Comparison of ENCODE assay signal across 16 cellular contexts in genomic region chr11:10938650-10939387, GRCh38.
DNase-seq lines count a peak whose midpoint lies in the region; ATAC-seq, FAIRE-seq and TF ChIP-seq lines count a peak whose summit lies in the region.
"Had no signal": no experiment of that assay in that cellular context is flagged by ENCODE, and none has a peak within 500 bp of the region (broad histone marks: within the 10 kb centered on the region; RNA-seq: fewer than 3 reads in every experiment).

No MANE protein-coding gene starts in this region.

- H3K4me3 ChIP-seq in GM23248 (no peak overlapping the region), bronchial epithelial cell (ENCODE audit: low read depth, low read length) (no peak overlapping the region), muscle layer of colon (ENCODE audit: low read depth in 1 of 2, low read length in 2 of 2) (no peak overlapping the region)

- 68 to 80% methylated on average over 5 of the region's 5 CpGs for WGBS in GM23248 (ENCODE audit: low coverage in 1 of 2, low lambda C conversion rate in 2 of 2, missing lambda C conversion rate in 2 of 2), 2 experiments

- no peak overlapping the region for H3K4me2 ChIP-seq in GM23248 (ENCODE audit: unreplicated experiment)

- H3K9me3 ChIP-seq in GM23248 (ENCODE audit: low read depth) (no peaks in the 10 kb centered on the region), muscle layer of colon (ENCODE audit: low read length) (no peaks in the 10 kb centered on the region)

- ATAC-seq in stimulated activated effector memory CD8-positive, alpha-beta T cell treated with anti-CD3 and anti-CD28 coated beads, Interleukin-12 subunit alpha, Interleukin-12 subunit beta, amount 100 ng/mL, for 72 hours, result no peak

- H3K9me3 Mint-ChIP-seq in stimulated activated effector memory CD8-positive, alpha-beta T cell treated with anti-CD3 and anti-CD28 coated beads, Interleukin-12 subunit alpha, Interleukin-12 subunit beta, amount 100 ng/mL, for 72 hours, result no peaks in the 10 kb centered on the region
- H3K9me3 Mint-ChIP-seq: CD4-positive, alpha-beta T cell; H9 had no signal

- H4K20me1 ChIP-seq in GM23248 (ENCODE audit: insufficient read depth), result no peaks in the 10 kb centered on the region

- H3K36me3 ChIP-seq in GM23248 (ENCODE audit: low read depth) (no peaks in the 10 kb centered on the region), bronchial epithelial cell (ENCODE audit: control insufficient read depth, insufficient read depth, low read length) (no peaks in the 10 kb centered on the region), muscle layer of colon (ENCODE audit: insufficient read depth, low read length) (no peaks in the 10 kb centered on the region)

- H3K4me1 Mint-ChIP-seq in stimulated activated effector memory CD8-positive, alpha-beta T cell treated with anti-CD3 and anti-CD28 coated beads, Interleukin-12 subunit alpha, Interleukin-12 subunit beta, amount 100 ng/mL, for 72 hours, result peaks cover 10% of the 10 kb centered on the region

- no peaks in the 10 kb centered on the region for H3K79me2 ChIP-seq in GM23248 (ENCODE audit: insufficient read depth)

- TF ChIP-seq CTCF in bronchial epithelial cell (IDR thresholded peaks at IDR 0.05; ENCODE audit: insufficient read depth, low read length, severe bottlenecking), result no peak

- FAIRE-seq in bronchial epithelial cell (lab: Jason Lieb, UNC), result peak; percentile 13
- FAIRE-seq: A204.1, GM18507 had no signal

- H3K27me3 ChIP-seq in GM23248 (replicated peaks; ENCODE audit: insufficient read depth) (no peaks in the 10 kb centered on the region), bronchial epithelial cell (ENCODE audit: control insufficient read depth, insufficient read depth, low read length) (no peaks in the 10 kb centered on the region), muscle layer of colon (ENCODE audit: control insufficient read depth in 1 of 2, insufficient read depth in 2 of 2, low read length in 2 of 2) (no peaks in the 10 kb centered on the region)

- in situ Hi-C loops in GM23248 (cut with MboI), result loop anchor here (10.0 kb wide), 1 partner anchor 846 kb away; no protein-coding TSS in a partner anchor

- H3K27ac ChIP-seq in GM23248 (no peak overlapping the region), muscle layer of colon (ENCODE audit: low read depth, low read length) (peak overlapping the region; percentile 8)

- H3K9me2 ChIP-seq in GM23248 (ENCODE audit: insufficient read depth), result no peaks in the 10 kb centered on the region

- peaks cover 6% of the 10 kb centered on the region for H3F3A ChIP-seq in GM23248 (ENCODE audit: insufficient read depth)

- H2AFZ ChIP-seq in GM23248, result no peak overlapping the region

- no peak overlapping the region for H3K4me3 Mint-ChIP-seq in stimulated activated effector memory CD8-positive, alpha-beta T cell treated with anti-CD3 and anti-CD28 coated beads, Interleukin-12 subunit alpha, Interleukin-12 subunit beta, amount 100 ng/mL, for 72 hours
- H3K4me3 Mint-ChIP-seq: B cell; CD4-positive, alpha-beta T cell; H9 had no signal

- H3K36me3 Mint-ChIP-seq in stimulated activated effector memory CD8-positive, alpha-beta T cell treated with anti-CD3 and anti-CD28 coated beads, Interleukin-12 subunit alpha, Interleukin-12 subunit beta, amount 100 ng/mL, for 72 hours, result no peaks in the 10 kb centered on the region

- H3K4me1 ChIP-seq in GM23248 (ENCODE audit: insufficient read depth) (peaks cover 23% of the 10 kb centered on the region), muscle layer of colon (ENCODE audit: insufficient read depth, low read length) (peaks cover 61% of the 10 kb centered on the region)

- H3K27ac Mint-ChIP-seq in stimulated activated effector memory CD8-positive, alpha-beta T cell treated with anti-CD3 and anti-CD28 coated beads, Interleukin-12 subunit alpha, Interleukin-12 subunit beta, amount 100 ng/mL, for 72 hours, result peak overlapping the region; percentile 36
- H3K27ac Mint-ChIP-seq: B cell; CD4-positive, alpha-beta T cell had no signal

- peak; percentile 27 for DNase-seq in GM23248
- no peak for DNase-seq in bronchial epithelial cell (ENCODE audit: low read depth)
- DNase-seq in stimulated activated effector memory CD8-positive, alpha-beta T cell treated with anti-CD3 and anti-CD28 coated beads, Interleukin-12 subunit alpha, Interleukin-12 subunit beta, amount 100 ng/mL, for 72 hours (ENCODE audit: low spot score in 2 of 2), result no peak
- no peak for DNase-seq in stimulated activated CD8-positive, alpha-beta memory T cell treated with anti-CD3 and anti-CD28 coated beads, Interleukin-4, amount 100 ng/mL, for 48 hours
- no peak for DNase-seq in NCI-H774 (lab: John Stamatoyannopoulos, UW)
- DNase-seq in NCI-H1436 treated with DMSO at 0.1 percent for 48 hours (lab: John Stamatoyannopoulos, UW), result no peak
- DNase-seq: C1 segment of cervical spinal cord; Calu3; CD4-positive, alpha-beta T cell; DMS 273 treated with DMSO at 0.1 percent for 48 hours; GOT3; H9 had no signal

- no peak overlapping the region for H3K9ac ChIP-seq in GM23248
- H3K9ac ChIP-seq in muscle layer of colon (ENCODE audit: low read length), result no peak overlapping the region
